1 cellular context compared by ENCODE assay signal in the genomic region with DNA sequence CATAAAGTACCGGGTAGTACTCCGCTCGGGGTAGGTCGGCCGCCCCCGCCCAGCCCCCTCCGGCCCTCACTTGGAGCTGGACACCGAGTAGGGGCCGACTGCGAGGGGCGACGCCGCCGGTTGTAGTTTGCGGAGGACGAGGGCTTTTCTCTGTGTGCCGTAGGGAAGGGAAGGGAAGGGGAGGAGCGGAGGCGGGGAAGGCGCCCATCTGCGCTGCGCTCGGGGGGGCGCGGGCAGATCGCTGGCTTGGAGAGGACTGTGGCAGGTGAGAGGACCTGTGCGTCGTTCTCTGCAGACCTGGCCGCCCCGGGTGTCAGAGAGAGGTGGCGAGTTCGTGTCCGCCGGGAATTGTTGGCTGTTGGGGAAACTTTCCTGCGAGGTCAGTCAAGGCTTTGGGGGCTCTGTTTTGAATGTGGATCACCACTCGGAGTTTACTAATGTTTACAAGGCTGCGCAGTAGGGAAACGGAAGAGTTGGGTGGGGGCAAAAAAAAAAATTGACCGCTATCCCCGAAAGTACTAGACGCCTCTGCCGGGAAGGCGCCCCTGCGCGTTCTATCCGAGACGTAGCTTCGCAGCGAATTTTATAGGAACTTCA.
TF ChIP-seq lines count a peak whose summit lies in the region.

No MANE protein-coding gene starts in this region.

TF ChIP-seq in K562, 482 proteins besides CTCF, POLR2A, EP300 and RAD21 (continued from another document):
- TF ChIP-seq, protein P1, sequence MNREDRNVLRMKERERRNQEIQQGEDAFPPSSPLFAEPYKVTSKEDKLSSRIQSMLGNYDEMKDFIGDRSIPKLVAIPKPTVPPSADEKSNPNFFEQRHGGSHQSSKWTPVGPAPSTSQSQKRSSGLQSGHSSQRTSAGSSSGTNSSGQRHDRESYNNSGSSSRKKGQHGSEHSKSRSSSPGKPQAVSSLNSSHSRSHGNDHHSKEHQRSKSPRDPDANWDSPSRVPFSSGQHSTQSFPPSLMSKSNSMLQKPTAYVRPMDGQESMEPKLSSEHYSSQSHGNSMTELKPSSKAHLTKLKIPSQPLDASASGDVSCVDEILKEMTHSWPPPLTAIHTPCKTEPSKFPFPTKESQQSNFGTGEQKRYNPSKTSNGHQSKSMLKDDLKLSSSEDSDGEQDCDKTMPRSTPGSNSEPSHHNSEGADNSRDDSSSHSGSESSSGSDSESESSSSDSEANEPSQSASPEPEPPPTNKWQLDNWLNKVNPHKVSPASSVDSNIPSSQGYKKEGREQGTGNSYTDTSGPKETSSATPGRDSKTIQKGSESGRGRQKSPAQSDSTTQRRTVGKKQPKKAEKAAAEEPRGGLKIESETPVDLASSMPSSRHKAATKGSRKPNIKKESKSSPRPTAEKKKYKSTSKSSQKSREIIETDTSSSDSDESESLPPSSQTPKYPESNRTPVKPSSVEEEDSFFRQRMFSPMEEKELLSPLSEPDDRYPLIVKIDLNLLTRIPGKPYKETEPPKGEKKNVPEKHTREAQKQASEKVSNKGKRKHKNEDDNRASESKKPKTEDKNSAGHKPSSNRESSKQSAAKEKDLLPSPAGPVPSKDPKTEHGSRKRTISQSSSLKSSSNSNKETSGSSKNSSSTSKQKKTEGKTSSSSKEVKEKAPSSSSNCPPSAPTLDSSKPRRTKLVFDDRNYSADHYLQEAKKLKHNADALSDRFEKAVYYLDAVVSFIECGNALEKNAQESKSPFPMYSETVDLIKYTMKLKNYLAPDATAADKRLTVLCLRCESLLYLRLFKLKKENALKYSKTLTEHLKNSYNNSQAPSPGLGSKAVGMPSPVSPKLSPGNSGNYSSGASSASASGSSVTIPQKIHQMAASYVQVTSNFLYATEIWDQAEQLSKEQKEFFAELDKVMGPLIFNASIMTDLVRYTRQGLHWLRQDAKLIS (CRISPR knock-in tag; IDR thresholded peaks at IDR 0.05) = no peak
- TF ChIP-seq, protein P2, sequence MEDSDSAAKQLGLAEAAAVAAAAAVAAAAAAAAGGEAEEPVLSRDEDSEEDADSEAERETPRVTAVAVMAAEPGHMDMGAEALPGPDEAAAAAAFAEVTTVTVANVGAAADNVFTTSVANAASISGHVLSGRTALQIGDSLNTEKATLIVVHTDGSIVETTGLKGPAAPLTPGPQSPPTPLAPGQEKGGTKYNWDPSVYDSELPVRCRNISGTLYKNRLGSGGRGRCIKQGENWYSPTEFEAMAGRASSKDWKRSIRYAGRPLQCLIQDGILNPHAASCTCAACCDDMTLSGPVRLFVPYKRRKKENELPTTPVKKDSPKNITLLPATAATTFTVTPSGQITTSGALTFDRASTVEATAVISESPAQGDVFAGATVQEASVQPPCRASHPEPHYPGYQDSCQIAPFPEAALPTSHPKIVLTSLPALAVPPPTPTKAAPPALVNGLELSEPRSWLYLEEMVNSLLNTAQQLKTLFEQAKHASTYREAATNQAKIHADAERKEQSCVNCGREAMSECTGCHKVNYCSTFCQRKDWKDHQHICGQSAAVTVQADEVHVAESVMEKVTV (CRISPR knock-in tag; IDR thresholded peaks at IDR 0.05) = no peak
